ENCODE assay signal across 1 cellular context in the genomic region with DNA sequence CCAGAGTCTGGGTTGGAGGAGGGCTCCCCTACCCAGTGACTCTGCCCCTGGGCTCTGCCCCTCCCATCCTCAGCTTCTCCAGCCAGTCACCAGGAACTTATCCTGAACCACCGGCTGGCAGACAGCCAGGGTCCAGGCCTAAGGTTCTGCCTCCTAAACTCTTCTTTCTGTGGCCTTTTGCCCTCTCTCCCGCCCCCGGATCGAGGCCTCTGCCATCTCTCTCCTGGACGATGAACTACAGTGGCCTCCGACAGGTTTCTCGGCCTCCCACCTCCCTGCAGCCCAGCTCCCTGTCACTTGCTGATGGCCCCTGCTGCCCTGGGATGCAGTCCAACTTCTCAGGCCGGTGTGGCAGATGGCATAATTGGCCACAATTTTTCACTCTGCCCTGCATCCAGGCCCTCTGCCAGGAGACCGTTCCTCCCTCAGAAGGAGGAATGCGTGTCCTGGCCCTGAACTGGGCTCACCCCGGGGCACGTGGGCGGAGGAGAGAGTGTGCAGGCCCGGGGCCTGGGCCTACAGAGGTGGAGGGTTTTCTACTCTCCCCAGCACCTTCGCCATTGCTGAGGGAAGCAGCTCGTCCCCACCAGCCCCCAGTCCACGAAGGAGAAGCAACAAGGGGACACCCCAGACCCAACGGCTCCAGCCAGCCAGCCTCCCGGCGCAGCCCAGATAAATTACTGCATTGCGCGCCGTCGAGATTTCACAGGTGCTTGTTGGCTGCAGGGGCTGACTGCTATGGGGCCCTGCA.
TF ChIP-seq lines count a peak whose summit lies in the region.

No MANE protein-coding gene starts in this region.

TF ChIP-seq in H1, 55 proteins besides CTCF, POLR2A, EP300 and RAD21:
- no peak for TF ChIP-seq KDM5A (IDR thresholded peaks at IDR 0.05; ENCODE audit: low read length)
